Comparison of ENCODE assay signal across 12 cellular contexts in genomic region chr2:101736233-101736632, GRCh38.
DNase-seq lines count a peak whose midpoint lies in the region; ATAC-seq, FAIRE-seq and TF ChIP-seq lines count a peak whose summit lies in the region.
"Had no signal": no experiment of that assay in that cellular context is flagged by ENCODE, and none has a peak within 500 bp of the region (broad histone marks: within the 10 kb centered on the region; RNA-seq: fewer than 3 reads in every experiment).

No MANE protein-coding gene starts in this region.

- TF ChIP-seq CTCF in DND-41 (IDR thresholded peaks at IDR 0.05; ENCODE audit: borderline replicate concordance, extremely low read depth, low read length, poor library complexity, severe bottlenecking): no peak

- FAIRE-seq in H54 (lab: Jason Lieb, UNC): no peak
- FAIRE-seq: colon had no signal

- H3K9ac ChIP-seq in DND-41 (ENCODE audit: low read depth, low read length): no peak overlapping the region

- H3K27ac ChIP-seq in DND-41 (ENCODE audit: low read length): no peak overlapping the region
- H3K27ac ChIP-seq: SJCRH30 had no signal

- no peaks in the 10 kb centered on the region for H3K9me3 ChIP-seq in DND-41 (ENCODE audit: insufficient read depth, low read length, severe bottlenecking)
- H3K9me3 ChIP-seq: SJCRH30 had no signal

- H3K4me1 ChIP-seq in DND-41 (ENCODE audit: insufficient read depth, low read length): 0 out of 2 replicates have a peak, but pooled peaks cover 4% of the 10 kb centered on the region

- H3K4me3 ChIP-seq in DND-41 (ENCODE audit: low read depth in 1 of 2, low read length in 2 of 2): no peak overlapping the region
- H3K4me3 ChIP-seq: SJCRH30 had no signal

- TF ChIP-seq POLR2A in H54 (IDR thresholded peaks at IDR 0.05; ENCODE audit: low read depth, low read length): no peak

- no peaks in the 10 kb centered on the region for H3K27me3 ChIP-seq in DND-41 (ENCODE audit: insufficient read depth, low read length, poor library complexity)
- H3K27me3 ChIP-seq: SJCRH30 had no signal

- no peak overlapping the region for H2AFZ ChIP-seq in DND-41 (ENCODE audit: low read depth, low read length)

- ATAC-seq in DND-41 (ENCODE audit: insufficient read depth, low read depth) (peak; percentile 25; the same call in 1 of the 3 replicates), GM21717 (IDR thresholded peaks at IDR 0.05; ENCODE audit: unreplicated experiment) (no peak), GM18861 (IDR thresholded peaks at IDR 0.05; ENCODE audit: unreplicated experiment) (no peak)
- ATAC-seq: activated CD8-positive, alpha-beta T cell treated with anti-CD3 and anti-CD28 coated beads, Interleukin-2, amount 10 ng/mL, durations not matched to agents 7 days and 5 days had no signal

- peaks cover 96% of the 10 kb centered on the region for H3K79me2 ChIP-seq in DND-41 (ENCODE audit: insufficient read depth, low read length)

- DNase-seq in DND-41 (no peak), anterior cingulate cortex (lab: John Stamatoyannopoulos, UW) (peak in 44 of 58 donors; percentile 21 to 86 (median 47)), hypothalamus (lab: John Stamatoyannopoulos, UW) (peak in 34 of 51 donors; percentile 17 to 80 (median 41)), putamen (ENCODE audit: low spot score) (peak; percentile 86), H54 (ENCODE audit: insufficient read length, low spot score) (no peak), epidermal melanocyte (ENCODE audit: insufficient read length, low spot score) (no peak)
- DNase-seq: activated CD8-positive, alpha-beta T cell treated with anti-CD3 and anti-CD28 coated beads, Interleukin-2, amount 10 ng/mL, durations not matched to agents 7 days and 5 days; NCI-H2029 had no signal

- H3K36me3 ChIP-seq in DND-41 (ENCODE audit: insufficient read depth, low read length): no peaks in the 10 kb centered on the region
- H3K36me3 ChIP-seq: SJCRH30 had no signal

- peaks cover 90% of the 10 kb centered on the region for H4K20me1 ChIP-seq in DND-41 (ENCODE audit: insufficient read depth, low read length)

- no peak overlapping the region for H3K4me2 ChIP-seq in DND-41 (ENCODE audit: insufficient read depth, low read length)

Comparison
In these comparisons a context has a peak if more than half of its experiments do, and no peak if none do; other contexts are left out.
1. DNase-seq: peak in anterior cingulate cortex (44 of 58), hypothalamus (34 of 51) and putamen (single experiment); none in DND-41 (single experiment), H54 (single experiment) and epidermal melanocyte (single experiment).